In genomic region chr2:29848566-29849310, GRCh38 we compare ENCODE assay signal across 15 cellular contexts.
DNase-seq lines count a peak whose midpoint lies in the region; FAIRE-seq and TF ChIP-seq lines count a peak whose summit lies in the region.
"Had no signal": no experiment of that assay in that cellular context is flagged by ENCODE, and none has a peak within 500 bp of the region (broad histone marks: within the 10 kb centered on the region; RNA-seq: fewer than 3 reads in every experiment).

No MANE protein-coding gene starts in this region.

- H3K4me3 ChIP-seq in BLaER1 (no peak overlapping the region), MM.1S (ENCODE audit: low read length) (no peak overlapping the region)

- H3K27me3 ChIP-seq in BLaER1, result no peaks in the 10 kb centered on the region
- no peaks in the 10 kb centered on the region for H3K27me3 ChIP-seq in MM.1S (replicated peaks; ENCODE audit: insufficient read depth, low read length)

- no peak overlapping the region for H3K27ac Mint-ChIP-seq in osteocyte (ENCODE audit: unreplicated experiment)
- H3K27ac Mint-ChIP-seq: B cell; CD8-positive, alpha-beta T cell; HFFc6 had no signal

- peak; percentile 69 for DNase-seq in DMS79 treated with DMSO at 0.1 percent for 48 hours (lab: John Stamatoyannopoulos, UW)
- peak; percentile 31 for DNase-seq in NCI-H69 (lab: John Stamatoyannopoulos, UW)
- peak; percentile 56 for DNase-seq in osteocyte (ENCODE audit: extremely low spot score, unreplicated experiment)
- no peak for DNase-seq in COLO829 (ENCODE audit: low spot score)
- DNase-seq in frontal cortex (ENCODE audit: low spot score in 2 of 2), result no peak
- no peak for DNase-seq in MM.1S
- DNase-seq: ACHN; Caco-2; CD8-positive, alpha-beta T cell; HCEC 1CT; HFFc6; KBM-7 had no signal

- H3F3A ChIP-seq in MM.1S (ENCODE audit: insufficient read depth, low read length), result no peaks in the 10 kb centered on the region

- H3K9me3 Mint-ChIP-seq in osteocyte (ENCODE audit: unreplicated experiment), result no peaks in the 10 kb centered on the region
- H3K9me3 Mint-ChIP-seq: HFFc6 had no signal

- H3K4me3 Mint-ChIP-seq in osteocyte (ENCODE audit: unreplicated experiment), result no peak overlapping the region
- H3K4me3 Mint-ChIP-seq: B cell; CD14-positive monocyte; CD8-positive, alpha-beta T cell; HFFc6 had no signal

- H3K9ac ChIP-seq in BLaER1, result no peak overlapping the region
- H3K9ac ChIP-seq in MM.1S (ENCODE audit: low read length), result no peak overlapping the region

- H3K4me2 ChIP-seq in BLaER1, result peak overlapping the region; percentile 69
- no peak overlapping the region for H3K4me2 ChIP-seq in MM.1S (ENCODE audit: low read depth, low read length)

- H3K9me2 ChIP-seq in MM.1S (replicated peaks; ENCODE audit: insufficient read depth, low read length), result no peaks in the 10 kb centered on the region

- no peaks in the 10 kb centered on the region for H3K36me3 Mint-ChIP-seq in osteocyte (ENCODE audit: unreplicated experiment)
- H3K36me3 Mint-ChIP-seq: CD14-positive monocyte; CD8-positive, alpha-beta T cell had no signal

- no peaks in the 10 kb centered on the region for H4K20me1 ChIP-seq in BLaER1
- no peaks in the 10 kb centered on the region for H4K20me1 ChIP-seq in MM.1S (ENCODE audit: insufficient read depth, low read length)

- H3K27ac ChIP-seq in BLaER1 (no peak overlapping the region), MM.1S (ENCODE audit: low read length) (no peak overlapping the region)

- H3K4me1 ChIP-seq in BLaER1 (peaks cover 18% of the 10 kb centered on the region), MM.1S (ENCODE audit: low read length) (no peaks in the 10 kb centered on the region)
- H3K4me1 ChIP-seq: Caco-2 had no signal

- H3K9me3 ChIP-seq in BLaER1, result no peaks in the 10 kb centered on the region
- H3K9me3 ChIP-seq in MM.1S (replicated peaks; ENCODE audit: insufficient read depth, low read length), result no peaks in the 10 kb centered on the region
- H3K9me3 ChIP-seq: Caco-2 had no signal

- FAIRE-seq in frontal cortex (lab: Jason Lieb, UNC), result no peak

- H3K4me1 Mint-ChIP-seq in osteocyte (ENCODE audit: unreplicated experiment), result no peaks in the 10 kb centered on the region
- H3K4me1 Mint-ChIP-seq: B cell, CD14-positive monocyte had no signal

- no peaks in the 10 kb centered on the region for H3K27me3 Mint-ChIP-seq in osteocyte (ENCODE audit: unreplicated experiment)

- H3K36me3 ChIP-seq in BLaER1 (no peaks in the 10 kb centered on the region), MM.1S (replicated peaks; ENCODE audit: insufficient read depth, low read length) (no peaks in the 10 kb centered on the region)

- no peaks in the 10 kb centered on the region for H3K79me2 ChIP-seq in MM.1S (ENCODE audit: low read length)

- no peak for TF ChIP-seq CTCF in osteocyte (IDR thresholded peaks at IDR 0.05)
- TF ChIP-seq CTCF in MM.1S (IDR thresholded peaks at IDR 0.05; ENCODE audit: low read length), result no peak

- H2AFZ ChIP-seq in MM.1S (ENCODE audit: low read length), result no peak overlapping the region

Comparison
In these comparisons a context has a peak if more than half of its experiments do, and no peak if none do; other contexts are left out.
1. DNase-seq: peak in DMS79 treated with DMSO at 0.1 percent for 48 hours (single experiment), NCI-H69 (single experiment) and osteocyte (single experiment); none in COLO829 (single experiment), frontal cortex (0 of 2) and MM.1S (single experiment).